ENCODE assay signal across 30 cellular contexts in the genomic region with DNA sequence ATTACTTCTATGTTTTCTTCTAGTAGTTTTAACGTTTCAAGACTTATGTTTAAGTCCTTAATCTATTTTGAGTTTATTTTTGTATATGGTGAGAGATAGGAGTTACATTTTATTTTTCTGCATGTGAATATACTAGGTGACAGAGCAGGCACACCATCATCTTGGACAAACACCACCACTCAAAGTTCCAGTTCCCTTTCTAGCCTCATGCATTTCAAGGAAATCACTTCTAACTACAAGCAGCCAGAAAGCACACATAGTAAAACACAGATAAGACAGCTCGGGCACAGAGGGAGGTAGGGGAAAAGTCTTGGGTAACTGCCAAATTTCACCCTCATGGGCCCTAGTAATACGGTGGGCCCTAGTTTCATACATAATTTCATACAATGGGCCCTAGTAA.
"Had no signal": no experiment of that assay in that cellular context is flagged by ENCODE, and none has a peak within 500 bp of the region (broad histone marks: within the 10 kb centered on the region; RNA-seq: fewer than 3 reads in every experiment).

No MANE protein-coding gene starts in this region.

- H3K27ac Mint-ChIP-seq: immature natural killer cell; mesothelial cell of epicardium; naive B cell; natural killer cell; nephron progenitor cell; neural progenitor cell; stimulated activated memory B cell treated with anti-CD40 and anti-IgM and Interleukin-4, amounts not matched to agents 10 μg/mL and 1 μg/mL and 100 μg/mL, for 72 hours; stimulated activated naive CD8-positive, alpha-beta T cell treated with anti-CD3 and anti-CD28 coated beads, Interleukin-15, amount 100 ng/mL, for 72 hours had no signal

- H3K4me2 ChIP-seq: neural progenitor cell, smooth muscle cell had no signal

- ATAC-seq: left colon; left lung; lower lobe of right lung; natural killer cell; psoas muscle; right lobe of liver; stimulated activated memory B cell treated with anti-CD40 and anti-IgM and Interleukin-4, amounts not matched to agents 10 μg/mL and 1 μg/mL and 100 μg/mL, for 72 hours; stimulated activated naive CD8-positive, alpha-beta T cell treated with anti-CD3 and anti-CD28 coated beads, Interleukin-15, amount 100 ng/mL, for 72 hours had no signal

- H3K9me3 ChIP-seq: left lung, lower lobe of right lung, neutrophil, psoas muscle, tibial nerve, upper lobe of left lung, vagina had no signal

- DNase-seq: hypothalamus; immature natural killer cell; kidney; left colon; left lung; lower lobe of right lung; mammary epithelial cell; mesenchymal stem cell; naive B cell; natural killer cell; nephron progenitor cell; occipital lobe; psoas muscle; right lobe of liver; stimulated activated CD4-positive, alpha-beta T cell treated with anti-CD3 and anti-CD28 coated beads, Interleukin-1b, Interleukin-23, amount 100 ng/mL, for 48 hours; stimulated activated CD4-positive, alpha-beta T cell treated with anti-CD3 and anti-CD28 coated beads, Interleukin-2, amount 100 ng/mL, for 48 hours; stimulated activated CD4-positive, alpha-beta T cell treated with anti-CD3 and anti-CD28 coated beads, Interleukin-4, amount 100 ng/mL, for 4 hours; stimulated activated CD8-positive, alpha-beta memory T cell treated with anti-CD3 and anti-CD28 coated beads, Interleukin-4, amount 100 ng/mL, for 48 hours; stimulated activated naive CD4-positive, alpha-beta T cell treated with Interleukin-2 at 50 U/mL for 16 hours; stimulated activated naive CD8-positive, alpha-beta T cell treated with anti-CD3 and anti-CD28 coated beads, Interleukin-15, amount 100 ng/mL, for 72 hours; substantia nigra; upper lobe of left lung had no signal

- H3K36me3 Mint-ChIP-seq: immature natural killer cell; mesothelial cell of epicardium; naive B cell; neural progenitor cell; stimulated activated memory B cell treated with anti-CD40 and anti-IgM and Interleukin-4, amounts not matched to agents 10 μg/mL and 1 μg/mL and 100 μg/mL, for 72 hours had no signal

- H3K4me1 ChIP-seq: left lung, lower lobe of right lung, neural progenitor cell, parathyroid adenoma, psoas muscle, right lobe of liver, tibial nerve, upper lobe of left lung, vagina had no signal

- H3K9me3 Mint-ChIP-seq: stimulated activated memory B cell treated with anti-CD40 and anti-IgM and Interleukin-4, amounts not matched to agents 10 μg/mL and 1 μg/mL and 100 μg/mL, for 72 hours had no signal

- H3K27ac ChIP-seq: left lung, lower lobe of right lung, neural progenitor cell, neutrophil, parathyroid adenoma, psoas muscle, right lobe of liver, tibial nerve, upper lobe of left lung, vagina had no signal

- H3K4me3 Mint-ChIP-seq: immature natural killer cell; mesothelial cell of epicardium; naive B cell; natural killer cell; nephron progenitor cell; neural progenitor cell; stimulated activated memory B cell treated with anti-CD40 and anti-IgM and Interleukin-4, amounts not matched to agents 10 μg/mL and 1 μg/mL and 100 μg/mL, for 72 hours; stimulated activated naive CD8-positive, alpha-beta T cell treated with anti-CD3 and anti-CD28 coated beads, Interleukin-15, amount 100 ng/mL, for 72 hours had no signal

- H3K79me2 ChIP-seq: parathyroid adenoma had no signal

- H3K27me3 Mint-ChIP-seq: naive B cell; stimulated activated memory B cell treated with anti-CD40 and anti-IgM and Interleukin-4, amounts not matched to agents 10 μg/mL and 1 μg/mL and 100 μg/mL, for 72 hours; stimulated activated naive CD8-positive, alpha-beta T cell treated with anti-CD3 and anti-CD28 coated beads, Interleukin-15, amount 100 ng/mL, for 72 hours had no signal

- H2AFZ ChIP-seq: neural progenitor cell, parathyroid adenoma had no signal

- H3K4me1 Mint-ChIP-seq: immature natural killer cell; mesothelial cell of epicardium; naive B cell; natural killer cell; nephron progenitor cell; neural progenitor cell; stimulated activated memory B cell treated with anti-CD40 and anti-IgM and Interleukin-4, amounts not matched to agents 10 μg/mL and 1 μg/mL and 100 μg/mL, for 72 hours; stimulated activated naive CD8-positive, alpha-beta T cell treated with anti-CD3 and anti-CD28 coated beads, Interleukin-15, amount 100 ng/mL, for 72 hours had no signal

- H3K9ac ChIP-seq: neural progenitor cell, parathyroid adenoma had no signal

- H3K27me3 ChIP-seq: left lung, neural progenitor cell, neutrophil, right lobe of liver, tibial nerve, upper lobe of left lung, vagina had no signal
